Comparison of ENCODE assay signal across 18 cellular contexts in genomic region chr6:159577564-159577963, GRCh38.
DNase-seq lines count a peak whose midpoint lies in the region; ATAC-seq, FAIRE-seq and TF ChIP-seq lines count a peak whose summit lies in the region.
"Had no signal": no experiment of that assay in that cellular context is flagged by ENCODE, and none has a peak within 500 bp of the region (broad histone marks: within the 10 kb centered on the region; RNA-seq: fewer than 3 reads in every experiment).

No MANE protein-coding gene starts in this region.

- H2AFZ ChIP-seq in astrocyte (ENCODE audit: low read depth, low read length) (peak overlapping the region; percentile 30), keratinocyte (ENCODE audit: control insufficient read depth, low read length) (no peak overlapping the region)

- H3K4me1 Mint-ChIP-seq in astrocyte (ENCODE audit: low read depth, unreplicated experiment): peaks cover 13% of the 10 kb centered on the region
- H3K4me1 Mint-ChIP-seq: CD14-positive monocyte, neural progenitor cell had no signal

- H3K9ac ChIP-seq in astrocyte (ENCODE audit: low read length): peak overlapping the region; percentile 13
- no peak overlapping the region for H3K9ac ChIP-seq in keratinocyte (ENCODE audit: control insufficient read depth, extremely low read depth, insufficient read depth, low read length)
- H3K9ac ChIP-seq: KMS-11, neural progenitor cell had no signal

- FAIRE-seq in astrocyte (lab: Jason Lieb, UNC): no peak
- no peak for FAIRE-seq in keratinocyte (lab: Jason Lieb, UNC)
- FAIRE-seq: G401.6 had no signal

- no peaks in the 10 kb centered on the region for H3K36me3 ChIP-seq in astrocyte (ENCODE audit: insufficient read depth, low read length)
- H3K36me3 ChIP-seq in keratinocyte (ENCODE audit: control insufficient read depth in 2 of 2, extremely low read depth in 1 of 2, insufficient read depth in 2 of 2, low read length in 2 of 2): no peaks in the 10 kb centered on the region
- no peaks in the 10 kb centered on the region for H3K36me3 ChIP-seq in upper lobe of right lung
- H3K36me3 ChIP-seq in Peyer's patch: no peaks in the 10 kb centered on the region
- H3K36me3 ChIP-seq: neural progenitor cell had no signal

- no peak overlapping the region for H3K4me3 Mint-ChIP-seq in astrocyte (ENCODE audit: unreplicated experiment)
- H3K4me3 Mint-ChIP-seq: CD14-positive monocyte; effector memory CD8-positive, alpha-beta T cell; neural progenitor cell had no signal

- H3K27me3 ChIP-seq in astrocyte (ENCODE audit: insufficient read depth, low read length) (no peaks in the 10 kb centered on the region), keratinocyte (ENCODE audit: control insufficient read depth, extremely low read depth, insufficient read depth, low read length) (no peaks in the 10 kb centered on the region), upper lobe of right lung (no peaks in the 10 kb centered on the region), Peyer's patch (no peaks in the 10 kb centered on the region)
- H3K27me3 ChIP-seq: neural progenitor cell had no signal

- H3K4me2 ChIP-seq in astrocyte (ENCODE audit: low read length): peak overlapping the region; percentile 50
- no peak overlapping the region for H3K4me2 ChIP-seq in keratinocyte (ENCODE audit: control insufficient read depth, extremely low read depth, insufficient read depth, low read depth, low read length)
- H3K4me2 ChIP-seq: KMS-11, neural progenitor cell had no signal

- TF ChIP-seq POLR2A in Peyer's patch (IDR thresholded peaks at IDR 0.05): no peak

- no peaks in the 10 kb centered on the region for H3K9me1 ChIP-seq in keratinocyte (ENCODE audit: control insufficient read depth, extremely low read depth, insufficient read depth, low read length)

- H3K9me3 ChIP-seq in astrocyte (ENCODE audit: insufficient read depth, low read depth, low read length) (peaks cover 6% of the 10 kb centered on the region), keratinocyte (ENCODE audit: control insufficient read depth, low read depth, low read length) (peaks cover 3% of the 10 kb centered on the region), upper lobe of right lung (no peaks in the 10 kb centered on the region), Peyer's patch (no peaks in the 10 kb centered on the region)

- H3K27ac ChIP-seq in astrocyte (ENCODE audit: low read depth, low read length) (peak overlapping the region; percentile 72), keratinocyte (ENCODE audit: control insufficient read depth, insufficient read depth, low read length) (no peak overlapping the region), upper lobe of right lung (no peak overlapping the region), Peyer's patch (no peak overlapping the region)
- H3K27ac ChIP-seq: 22Rv1, KMS-11, neural progenitor cell, VCaP had no signal

- TF ChIP-seq CTCF in astrocyte (IDR thresholded peaks at IDR 0.05; ENCODE audit: insufficient read depth, low read depth, low read length) (no peak), keratinocyte (optimal IDR thresholded peaks at IDR 0.05 in 1 of 3, IDR thresholded peaks at IDR 0.05 in 1 of 3, conservative IDR thresholded peaks at IDR 0.05 in 1 of 3; ENCODE audit: extremely low read depth in 1 of 3, insufficient read depth in 2 of 3, low read length in 3 of 3) (no peak), upper lobe of right lung (IDR thresholded peaks at IDR 0.05) (no peak), Peyer's patch (IDR thresholded peaks at IDR 0.05) (no peak)

- DNase-seq in DMS53 (lab: John Stamatoyannopoulos, UW): peak; percentile 3
- no peak for DNase-seq in DMS53 treated with DMSO at 0.1 percent for 48 hours (lab: John Stamatoyannopoulos, UW; ENCODE audit: unreplicated experiment)
- DNase-seq in astrocyte (ENCODE audit: low read depth): peak; percentile 88
- DNase-seq in keratinocyte (ENCODE audit: low read depth, low spot score): peak; percentile 28
- DNase-seq in upper lobe of right lung: no peak
- no peak for DNase-seq in NCI-H1105 (lab: John Stamatoyannopoulos, UW)
- DNase-seq in Peyer's patch: no peak
- DNase-seq: effector memory CD8-positive, alpha-beta T cell; NCI-H2081 treated with DMSO at 0.1 percent for 48 hours; stimulated activated naive CD4-positive, alpha-beta T cell treated with Interleukin-2 at 50 U/mL for 16 hours had no signal

- dilution Hi-C loops in keratinocyte (cut with MboI; ENCODE audit: extremely low pct_ligation_motif_present, low sequenced_read_pairs): no loop called here

- H3K27me3 Mint-ChIP-seq in astrocyte (ENCODE audit: low read depth, unreplicated experiment): no peaks in the 10 kb centered on the region

- ATAC-seq in upper lobe of right lung (peak; percentile 53), HG03342 (IDR thresholded peaks at IDR 0.05; ENCODE audit: unreplicated experiment) (no peak)
- ATAC-seq: effector memory CD8-positive, alpha-beta T cell; SK-N-SH treated with all-trans-retinoic acid at 6 μM for 48 hours had no signal

- H3K79me2 ChIP-seq in astrocyte (ENCODE audit: insufficient read depth, low read length) (no peaks in the 10 kb centered on the region), keratinocyte (ENCODE audit: control insufficient read depth, insufficient read depth, low read length) (no peaks in the 10 kb centered on the region)

- intact Hi-C loops in upper lobe of right lung (cut with DNase I): no loop called here

- H3K4me1 ChIP-seq in astrocyte (ENCODE audit: insufficient read depth, low read length) (peaks cover 11% of the 10 kb centered on the region), keratinocyte (ENCODE audit: control insufficient read depth, extremely low read depth, insufficient read depth, low read length) (no peaks in the 10 kb centered on the region), upper lobe of right lung (no peaks in the 10 kb centered on the region), Peyer's patch (no peaks in the 10 kb centered on the region)

- H4K20me1 ChIP-seq in astrocyte (ENCODE audit: insufficient read depth, low read length) (no peaks in the 10 kb centered on the region), keratinocyte (ENCODE audit: control insufficient read depth, extremely low read depth, insufficient read depth, low read length) (no peaks in the 10 kb centered on the region)

- H3K36me3 Mint-ChIP-seq in astrocyte (ENCODE audit: low read depth, unreplicated experiment): no peaks in the 10 kb centered on the region
- H3K36me3 Mint-ChIP-seq: CD14-positive monocyte, neural progenitor cell had no signal

- peaks cover 16% of the 10 kb centered on the region for H3K9me3 Mint-ChIP-seq in astrocyte (ENCODE audit: unreplicated experiment)
- H3K9me3 Mint-ChIP-seq: neural progenitor cell had no signal

- peak overlapping the region; percentile 35 for H3K27ac Mint-ChIP-seq in astrocyte (ENCODE audit: unreplicated experiment)
- H3K27ac Mint-ChIP-seq: CD14-positive monocyte; effector memory CD8-positive, alpha-beta T cell had no signal

- H3K4me3 ChIP-seq in astrocyte (ENCODE audit: insufficient read depth, low read depth, low read length) (no peak overlapping the region), keratinocyte (ENCODE audit: control insufficient read depth in 2 of 3, extremely low read depth in 1 of 3, insufficient read depth in 2 of 3, low read depth in 1 of 3, low read length in 3 of 3) (no peak overlapping the region), upper lobe of right lung (no peak overlapping the region), Peyer's patch (no peak overlapping the region)
- H3K4me3 ChIP-seq: neural progenitor cell had no signal

Comparison
In these comparisons a context has a peak if more than half of its experiments do, and no peak if none do; other contexts are left out.
1. DNase-seq: peak in DMS53 (single experiment), astrocyte (single experiment) and keratinocyte (single experiment); none in DMS53 treated with DMSO at 0.1 percent for 48 hours (single experiment), upper lobe of right lung (single experiment), NCI-H1105 (single experiment) and Peyer's patch (0 of 3).